31 cellular contexts compared by ENCODE assay signal in the genomic region with DNA sequence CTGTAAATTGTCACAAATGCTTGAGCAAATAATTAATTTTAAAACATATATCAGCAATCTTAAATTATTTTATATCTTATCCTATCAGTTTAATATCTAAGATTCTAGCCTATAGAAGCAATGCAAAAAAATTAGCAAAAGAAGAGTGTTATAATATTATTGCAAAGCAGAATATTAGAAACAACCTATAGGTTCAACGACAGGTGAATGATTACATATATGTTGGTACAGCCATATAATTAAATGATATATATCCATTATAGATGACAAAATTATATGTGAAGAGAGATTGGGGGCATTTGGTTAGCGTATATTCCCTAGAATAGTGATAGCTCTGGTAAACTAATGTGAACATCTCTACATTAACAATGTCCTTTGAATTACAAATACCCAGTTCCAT. TPM values are rescaled to one million over a fixed set of nuclear protein-coding genes. Genes with fewer than 3 reads are reported as not detected.
"Had no signal": no experiment of that assay in that cellular context is flagged by ENCODE, and none has a peak within 500 bp of the region (broad histone marks: within the 10 kb centered on the region; RNA-seq: fewer than 3 reads in every experiment).

A gene with protein sequence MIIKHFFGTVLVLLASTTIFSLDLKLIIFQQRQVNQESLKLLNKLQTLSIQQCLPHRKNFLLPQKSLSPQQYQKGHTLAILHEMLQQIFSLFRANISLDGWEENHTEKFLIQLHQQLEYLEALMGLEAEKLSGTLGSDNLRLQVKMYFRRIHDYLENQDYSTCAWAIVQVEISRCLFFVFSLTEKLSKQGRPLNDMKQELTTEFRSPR (minus strand): TSS at position 101 of the 400 bp plus-strand sequence. CDS start 619 bp downstream, outside the sequence.

- H3K27me3 ChIP-seq: brain microvascular endothelial cell, foreskin keratinocyte, heart left ventricle, sigmoid colon, thyroid gland, upper lobe of left lung, vagina had no signal

- ATAC-seq: foreskin keratinocyte; heart left ventricle; psoas muscle; stimulated activated naive CD8-positive, alpha-beta T cell treated with anti-CD3 and anti-CD28 coated beads, Interleukin-15, amount 100 ng/mL, for 72 hours had no signal

- H3K9ac ChIP-seq: parathyroid adenoma had no signal

- DNase-seq: activated CD4-positive, alpha-beta T cell treated with anti-CD3 and anti-CD28 coated beads for 4 hours; activated CD4-positive, alpha-beta T cell treated with anti-CD3 and anti-CD28 coated beads, Interleukin-2, amount 50 U/mL, for 4 hours; activated CD8-positive, alpha-beta memory T cell treated with anti-CD3 and anti-CD28 coated beads, Interleukin-2, amount 50 U/mL, for 4 hours; activated gamma-delta T cell; activated naive CD4-positive, alpha-beta T cell treated with anti-CD3 and anti-CD28 coated beads, Interleukin-2, amount 10 ng/mL, durations not matched to agents 7 days and 5 days; activated T-cell treated with anti-CD3 and anti-CD28 coated beads, Interleukin-2, amount 50 U/mL, for 1 hour; amniotic stem cell; brain microvascular endothelial cell; caudate nucleus; cortex of kidney; foreskin keratinocyte; heart left ventricle; naive thymus-derived CD4-positive, alpha-beta T cell; occipital lobe; psoas muscle; sigmoid colon; stimulated activated CD4-positive, alpha-beta T cell treated with anti-CD3 and anti-CD28 coated beads, Interleukin-1b, Interleukin-23, amount 100 ng/mL, for 48 hours; stimulated activated CD4-positive, alpha-beta T cell treated with anti-CD3 and anti-CD28 coated beads, Interleukin-4, amount 100 ng/mL, for 4 hours; stimulated activated CD8-positive, alpha-beta memory T cell treated with anti-CD3 and anti-CD28 coated beads, Interleukin-4, amount 100 ng/mL, for 48 hours; stimulated activated naive CD8-positive, alpha-beta T cell treated with anti-CD3 and anti-CD28 coated beads, Interleukin-15, amount 100 ng/mL, for 72 hours; substantia nigra; thyroid gland; upper lobe of left lung had no signal

- FAIRE-seq: endothelial cell of umbilical vein had no signal

- H2AFZ ChIP-seq: parathyroid adenoma had no signal

- H3K36me3 ChIP-seq: brain microvascular endothelial cell, heart left ventricle, sigmoid colon, thyroid gland, upper lobe of left lung, vagina had no signal

- H3K4me2 ChIP-seq: smooth muscle cell had no signal

- H3K4me3 ChIP-seq: heart left ventricle, psoas muscle, sigmoid colon, smooth muscle cell, thyroid gland, upper lobe of left lung, vagina had no signal

- H3K4me1 ChIP-seq: foreskin keratinocyte, parathyroid adenoma, psoas muscle, sigmoid colon, thyroid gland, vagina had no signal

- H3K9me3 ChIP-seq: psoas muscle, sigmoid colon, thyroid gland, vagina had no signal

- H3K27ac ChIP-seq: brain microvascular endothelial cell, foreskin keratinocyte, parathyroid adenoma, psoas muscle, sigmoid colon, thyroid gland, upper lobe of left lung, vagina had no signal

RNA-seq across cellular contexts. Expression of the gene that starts here (rescaled TPM):
- total RNA-seq: activated CD8-positive, alpha-beta memory T cell treated with anti-CD3 and anti-CD28 coated beads for 36 hours; chondrocyte; lower leg skin; occipital lobe; psoas muscle; sigmoid colon; upper lobe of left lung had no signal
- polyA plus RNA-seq: heart left ventricle; naive thymus-derived CD4-positive, alpha-beta T cell; neural cell; psoas muscle; sigmoid colon; smooth muscle cell had no signal
